In the genomic region with DNA sequence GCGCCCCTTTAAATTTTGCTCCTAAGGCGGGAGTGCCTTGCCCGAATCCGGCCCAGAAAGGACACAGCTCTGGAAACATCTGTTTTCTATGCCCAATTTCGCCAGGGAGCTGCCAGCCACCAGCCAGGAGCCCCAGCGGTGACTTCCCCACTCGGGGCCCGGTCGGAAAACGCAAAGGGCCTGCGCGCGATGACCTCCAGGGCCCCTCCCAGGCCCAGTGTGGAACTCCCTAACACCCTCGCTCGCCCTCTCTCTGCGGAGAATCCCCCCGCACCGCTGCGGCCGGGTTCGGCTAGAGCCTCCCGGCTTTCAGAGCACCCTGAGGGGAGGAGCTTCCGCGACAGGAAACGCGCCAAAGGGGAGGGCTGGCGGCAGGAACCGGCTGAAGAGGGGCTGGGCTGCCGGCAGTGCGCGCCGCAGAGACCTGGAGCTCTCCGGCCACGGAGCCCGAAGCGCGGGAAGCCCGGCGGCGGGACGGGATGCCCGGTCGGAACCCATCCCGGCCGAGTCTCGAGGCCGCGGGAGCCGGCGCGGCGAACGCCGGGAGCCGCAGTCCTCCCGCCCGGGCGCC, we compare ENCODE assay signal across 1 cellular context.
TF ChIP-seq lines count a peak whose summit lies in the region.

No MANE protein-coding gene starts in this region.

TF ChIP-seq in WTC11, 78 proteins besides CTCF, POLR2A, EP300 and RAD21 (continued from another document):
- TF ChIP-seq, protein P1, sequence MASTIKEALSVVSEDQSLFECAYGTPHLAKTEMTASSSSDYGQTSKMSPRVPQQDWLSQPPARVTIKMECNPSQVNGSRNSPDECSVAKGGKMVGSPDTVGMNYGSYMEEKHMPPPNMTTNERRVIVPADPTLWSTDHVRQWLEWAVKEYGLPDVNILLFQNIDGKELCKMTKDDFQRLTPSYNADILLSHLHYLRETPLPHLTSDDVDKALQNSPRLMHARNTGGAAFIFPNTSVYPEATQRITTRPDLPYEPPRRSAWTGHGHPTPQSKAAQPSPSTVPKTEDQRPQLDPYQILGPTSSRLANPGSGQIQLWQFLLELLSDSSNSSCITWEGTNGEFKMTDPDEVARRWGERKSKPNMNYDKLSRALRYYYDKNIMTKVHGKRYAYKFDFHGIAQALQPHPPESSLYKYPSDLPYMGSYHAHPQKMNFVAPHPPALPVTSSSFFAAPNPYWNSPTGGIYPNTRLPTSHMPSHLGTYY (CRISPR knock-in tag; IDR thresholded peaks at IDR 0.05), result no peak
- TF ChIP-seq ELF4 (CRISPR knock-in tag; IDR thresholded peaks at IDR 0.05; ENCODE audit: low read depth) (peak; percentile 18; the same call in 1 of the 2 replicates), FOXK1 (CRISPR knock-in tag; IDR thresholded peaks at IDR 0.05) (peak; percentile 77), SOX15 (CRISPR knock-in tag; IDR thresholded peaks at IDR 0.05) (no peak), RORB (CRISPR knock-in tag; IDR thresholded peaks at IDR 0.05) (no peak), ATF1 (CRISPR knock-in tag; IDR thresholded peaks at IDR 0.05) (0 out of 2 replicates have a peak, but pooled peaks have one; percentile 34), CREM (CRISPR knock-in tag; IDR thresholded peaks at IDR 0.05) (0 out of 2 replicates have a peak, but pooled peaks have one; percentile 23), GTF2I (CRISPR knock-in tag; conservative IDR thresholded peaks at IDR 0.05) (no peak), KAT7 (CRISPR knock-in tag; IDR thresholded peaks at IDR 0.05; ENCODE audit: borderline replicate concordance) (peak; percentile 79; the same call in 1 of the 2 replicates), ARID4B (CRISPR knock-in tag; IDR thresholded peaks at IDR 0.05; ENCODE audit: borderline replicate concordance) (0 out of 2 replicates have a peak, but pooled peaks have one; percentile 13), ZNF138 (CRISPR knock-in tag; conservative IDR thresholded peaks at IDR 0.05) (no peak), NR1H2 (CRISPR knock-in tag; IDR thresholded peaks at IDR 0.05) (no peak), TP53 (CRISPR knock-in tag; IDR thresholded peaks at IDR 0.05) (no peak), HMGA2 (CRISPR knock-in tag; IDR thresholded peaks at IDR 0.05) (no peak), SP1 (CRISPR knock-in tag; conservative IDR thresholded peaks at IDR 0.05) (no peak), ZNF263 (CRISPR knock-in tag; IDR thresholded peaks at IDR 0.05; ENCODE audit: low read depth) (peak; percentile 64; the same call in 1 of the 2 replicates), SMAD4 (CRISPR knock-in tag; IDR thresholded peaks at IDR 0.05) (no peak), TCF7 (CRISPR knock-in tag; IDR thresholded peaks at IDR 0.05; ENCODE audit: low read depth) (no peak), ZBTB43 (CRISPR knock-in tag; IDR thresholded peaks at IDR 0.05) (no peak), ZNF232 (CRISPR knock-in tag; IDR thresholded peaks at IDR 0.05) (no peak; the same call in none of the 2 replicates)
- TF ChIP-seq, protein P2, sequence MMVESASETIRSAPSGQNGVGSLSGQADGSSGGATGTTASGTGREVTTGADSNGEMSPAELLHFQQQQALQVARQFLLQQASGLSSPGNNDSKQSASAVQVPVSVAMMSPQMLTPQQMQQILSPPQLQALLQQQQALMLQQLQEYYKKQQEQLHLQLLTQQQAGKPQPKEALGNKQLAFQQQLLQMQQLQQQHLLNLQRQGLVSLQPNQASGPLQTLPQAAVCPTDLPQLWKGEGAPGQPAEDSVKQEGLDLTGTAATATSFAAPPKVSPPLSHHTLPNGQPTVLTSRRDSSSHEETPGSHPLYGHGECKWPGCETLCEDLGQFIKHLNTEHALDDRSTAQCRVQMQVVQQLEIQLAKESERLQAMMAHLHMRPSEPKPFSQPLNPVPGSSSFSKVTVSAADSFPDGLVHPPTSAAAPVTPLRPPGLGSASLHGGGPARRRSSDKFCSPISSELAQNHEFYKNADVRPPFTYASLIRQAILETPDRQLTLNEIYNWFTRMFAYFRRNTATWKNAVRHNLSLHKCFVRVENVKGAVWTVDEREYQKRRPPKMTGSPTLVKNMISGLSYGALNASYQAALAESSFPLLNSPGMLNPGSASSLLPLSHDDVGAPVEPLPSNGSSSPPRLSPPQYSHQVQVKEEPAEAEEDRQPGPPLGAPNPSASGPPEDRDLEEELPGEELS (CRISPR knock-in tag; IDR thresholded peaks at IDR 0.05), result peak; percentile 55; the same call in 1 of the 2 replicates
- TF ChIP-seq, protein P3, sequence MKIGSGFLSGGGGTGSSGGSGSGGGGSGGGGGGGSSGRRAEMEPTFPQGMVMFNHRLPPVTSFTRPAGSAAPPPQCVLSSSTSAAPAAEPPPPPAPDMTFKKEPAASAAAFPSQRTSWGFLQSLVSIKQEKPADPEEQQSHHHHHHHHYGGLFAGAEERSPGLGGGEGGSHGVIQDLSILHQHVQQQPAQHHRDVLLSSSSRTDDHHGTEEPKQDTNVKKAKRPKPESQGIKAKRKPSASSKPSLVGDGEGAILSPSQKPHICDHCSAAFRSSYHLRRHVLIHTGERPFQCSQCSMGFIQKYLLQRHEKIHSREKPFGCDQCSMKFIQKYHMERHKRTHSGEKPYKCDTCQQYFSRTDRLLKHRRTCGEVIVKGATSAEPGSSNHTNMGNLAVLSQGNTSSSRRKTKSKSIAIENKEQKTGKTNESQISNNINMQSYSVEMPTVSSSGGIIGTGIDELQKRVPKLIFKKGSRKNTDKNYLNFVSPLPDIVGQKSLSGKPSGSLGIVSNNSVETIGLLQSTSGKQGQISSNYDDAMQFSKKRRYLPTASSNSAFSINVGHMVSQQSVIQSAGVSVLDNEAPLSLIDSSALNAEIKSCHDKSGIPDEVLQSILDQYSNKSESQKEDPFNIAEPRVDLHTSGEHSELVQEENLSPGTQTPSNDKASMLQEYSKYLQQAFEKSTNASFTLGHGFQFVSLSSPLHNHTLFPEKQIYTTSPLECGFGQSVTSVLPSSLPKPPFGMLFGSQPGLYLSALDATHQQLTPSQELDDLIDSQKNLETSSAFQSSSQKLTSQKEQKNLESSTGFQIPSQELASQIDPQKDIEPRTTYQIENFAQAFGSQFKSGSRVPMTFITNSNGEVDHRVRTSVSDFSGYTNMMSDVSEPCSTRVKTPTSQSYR (CRISPR knock-in tag; IDR thresholded peaks at IDR 0.05), result 0 out of 2 replicates have a peak, but pooled peaks have one; percentile 36
- TF ChIP-seq, protein P4, sequence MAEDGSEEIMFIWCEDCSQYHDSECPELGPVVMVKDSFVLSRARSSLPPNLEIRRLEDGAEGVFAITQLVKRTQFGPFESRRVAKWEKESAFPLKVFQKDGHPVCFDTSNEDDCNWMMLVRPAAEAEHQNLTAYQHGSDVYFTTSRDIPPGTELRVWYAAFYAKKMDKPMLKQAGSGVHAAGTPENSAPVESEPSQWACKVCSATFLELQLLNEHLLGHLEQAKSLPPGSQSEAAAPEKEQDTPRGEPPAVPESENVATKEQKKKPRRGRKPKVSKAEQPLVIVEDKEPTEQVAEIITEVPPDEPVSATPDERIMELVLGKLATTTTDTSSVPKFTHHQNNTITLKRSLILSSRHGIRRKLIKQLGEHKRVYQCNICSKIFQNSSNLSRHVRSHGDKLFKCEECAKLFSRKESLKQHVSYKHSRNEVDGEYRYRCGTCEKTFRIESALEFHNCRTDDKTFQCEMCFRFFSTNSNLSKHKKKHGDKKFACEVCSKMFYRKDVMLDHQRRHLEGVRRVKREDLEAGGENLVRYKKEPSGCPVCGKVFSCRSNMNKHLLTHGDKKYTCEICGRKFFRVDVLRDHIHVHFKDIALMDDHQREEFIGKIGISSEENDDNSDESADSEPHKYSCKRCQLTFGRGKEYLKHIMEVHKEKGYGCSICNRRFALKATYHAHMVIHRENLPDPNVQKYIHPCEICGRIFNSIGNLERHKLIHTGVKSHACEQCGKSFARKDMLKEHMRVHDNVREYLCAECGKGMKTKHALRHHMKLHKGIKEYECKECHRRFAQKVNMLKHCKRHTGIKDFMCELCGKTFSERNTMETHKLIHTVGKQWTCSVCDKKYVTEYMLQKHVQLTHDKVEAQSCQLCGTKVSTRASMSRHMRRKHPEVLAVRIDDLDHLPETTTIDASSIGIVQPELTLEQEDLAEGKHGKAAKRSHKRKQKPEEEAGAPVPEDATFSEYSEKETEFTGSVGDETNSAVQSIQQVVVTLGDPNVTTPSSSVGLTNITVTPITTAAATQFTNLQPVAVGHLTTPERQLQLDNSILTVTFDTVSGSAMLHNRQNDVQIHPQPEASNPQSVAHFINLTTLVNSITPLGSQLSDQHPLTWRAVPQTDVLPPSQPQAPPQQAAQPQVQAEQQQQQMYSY (CRISPR knock-in tag; IDR thresholded peaks at IDR 0.05), result peak; percentile 86
